8 cellular contexts compared by ENCODE assay signal in the genomic region with DNA sequence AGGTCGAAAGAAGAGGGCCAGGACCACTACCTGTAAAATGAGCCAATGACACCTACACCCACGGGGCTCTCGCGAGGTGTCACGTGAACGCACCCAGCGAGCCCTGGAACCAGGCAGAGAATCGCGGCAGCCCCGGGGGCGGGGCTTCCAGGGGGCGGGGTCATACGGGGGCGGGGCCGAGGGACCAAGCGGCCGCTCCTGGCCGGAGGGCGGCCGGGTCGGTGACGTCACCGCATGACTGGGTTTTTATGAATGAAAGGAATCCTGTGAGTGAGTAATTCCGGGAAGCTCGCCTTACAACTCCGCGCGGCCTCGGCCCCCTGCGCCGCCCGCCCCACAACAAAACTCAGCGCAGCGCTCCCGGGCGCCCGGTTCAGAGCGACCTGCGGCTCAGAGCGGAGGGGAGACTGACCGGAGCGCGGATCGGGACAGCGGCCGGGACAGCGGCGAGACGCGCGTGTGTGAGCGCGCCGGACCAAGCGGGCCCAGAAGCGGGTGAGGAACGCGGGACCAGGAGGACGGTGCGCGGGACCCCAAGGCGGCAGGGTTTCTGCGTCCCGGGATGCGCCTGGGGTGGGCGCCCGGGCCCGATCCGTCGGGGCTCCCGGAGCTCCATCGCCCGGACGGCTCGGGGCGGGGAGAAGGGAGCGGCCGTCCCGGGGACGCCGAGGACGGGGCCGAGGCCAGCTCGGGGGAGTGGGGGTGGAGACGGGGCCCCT.
A peak's percentile ranks its signal among the peaks of the same experiment; 100 is the strongest.
DNase-seq lines count a peak whose midpoint lies in the region; ATAC-seq and TF ChIP-seq lines count a peak whose summit lies in the region.

TSS of gene MAFF (plus strand) at position 277 of the 719 bp plus-strand sequence. CDS start 11,860 bp downstream, outside the sequence.

- H3K4me1 Mint-ChIP-seq in nephron progenitor cell: peaks cover 27% of the 10 kb centered on the region

- TF ChIP-seq CTCF in nephron progenitor cell (IDR thresholded peaks at IDR 0.05): no peak

- TF ChIP-seq POLR2A in Raji (IDR thresholded peaks at IDR 0.05; ENCODE audit: insufficient read depth, low read depth, low read length): peak; percentile 48; the same call in 1 of the 2 replicates

- peak; percentile 42 for ATAC-seq in GM21717 (IDR thresholded peaks at IDR 0.05; ENCODE audit: unreplicated experiment)
- ATAC-seq in stimulated activated naive CD8-positive, alpha-beta T cell treated with anti-CD3 and anti-CD28 coated beads, Interleukin-15, Interleukin-2, amounts not matched to agents 100 U/mL and 50 U/mL, for 24 hours: peak; percentile 76

- H3K4me3 Mint-ChIP-seq in nephron progenitor cell: peak within 1 kb of the TSS; percentile 85

- peaks cover 5% of the 10 kb centered on the region for H3K27me3 Mint-ChIP-seq in nephron progenitor cell (ENCODE audit: low read depth, poor library complexity)

- H3K9me3 Mint-ChIP-seq in nephron progenitor cell: no peaks in the 10 kb centered on the region

- no peaks in the 10 kb centered on the region for H3K36me3 Mint-ChIP-seq in nephron progenitor cell (ENCODE audit: low read depth)

- H3K27ac Mint-ChIP-seq in nephron progenitor cell: peak within 1 kb of the TSS; percentile 88

- DNase-seq in DMS153 treated with DMSO at 0.1 percent for 48 hours (lab: John Stamatoyannopoulos, UW; ENCODE audit: unreplicated experiment): peak; percentile 94
- DNase-seq in Kasumi-1 (lab: John Stamatoyannopoulos, UW): peak; percentile 83 to 85
- DNase-seq in activated gamma-delta T cell (lab: John Stamatoyannopoulos, UW): peak; percentile 92
- peak; percentile 95 for DNase-seq in fibroblast of the conjunctiva (ENCODE audit: low read depth)
- peak; percentile 96 for DNase-seq in nephron progenitor cell
- DNase-seq in stimulated activated naive CD8-positive, alpha-beta T cell treated with anti-CD3 and anti-CD28 coated beads, Interleukin-15, Interleukin-2, amounts not matched to agents 100 U/mL and 50 U/mL, for 24 hours: peak; percentile 93

Comparison
In these comparisons a context has a peak if more than half of its experiments do, and no peak if none do; other contexts are left out.
1. Peak in every context shown above with its lines: DNase-seq and ATAC-seq.